In the genomic region with DNA sequence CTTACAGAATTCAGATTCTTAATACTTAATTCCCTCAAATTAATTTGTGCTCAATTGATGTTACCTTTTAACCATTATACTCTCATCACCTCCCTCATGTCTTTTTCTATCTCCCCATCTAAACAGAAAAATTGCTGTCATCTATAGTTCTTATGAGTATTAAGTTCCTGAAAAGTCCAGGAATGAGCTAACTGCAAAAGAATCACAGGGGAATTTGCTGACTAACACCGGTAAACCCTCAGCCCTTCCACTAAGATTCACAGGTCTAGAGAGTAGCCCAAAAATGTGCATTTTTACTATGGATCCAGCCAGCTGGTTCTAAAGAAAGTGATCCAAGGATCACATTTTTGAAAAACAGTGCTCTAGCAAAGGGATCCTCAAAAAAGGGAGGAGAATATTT, we compare ENCODE assay signal across 14 cellular contexts.
DNase-seq lines count a peak whose midpoint lies in the region; TF ChIP-seq lines count a peak whose summit lies in the region.
"Had no signal": no experiment of that assay in that cellular context is flagged by ENCODE, and none has a peak within 500 bp of the region (broad histone marks: within the 10 kb centered on the region; RNA-seq: fewer than 3 reads in every experiment).

No MANE protein-coding gene starts in this region.

- H2BK120ac ChIP-seq in neuronal stem cell (ENCODE audit: low read depth, low read length) = no peak overlapping the region

- peak overlapping the region; percentile 74 for H3K27ac Mint-ChIP-seq in osteocyte (ENCODE audit: unreplicated experiment)
- H3K27ac Mint-ChIP-seq: activated CD4-positive, alpha-beta memory T cell treated with anti-CD3 and anti-CD28 coated beads for 36 hours had no signal

- H3K27me3 ChIP-seq in thyroid gland (no peaks in the 10 kb centered on the region), colonic mucosa (no peaks in the 10 kb centered on the region), neuronal stem cell (ENCODE audit: control insufficient read depth in 3 of 3, insufficient read depth in 3 of 3, low read depth in 1 of 3, low read length in 3 of 3) (no peaks in the 10 kb centered on the region)

- H3K14ac ChIP-seq in neuronal stem cell (ENCODE audit: low read length) = no peak overlapping the region

- H3K4ac ChIP-seq in neuronal stem cell (ENCODE audit: low read length) = no peak overlapping the region

- TF ChIP-seq CTCF in OCI-LY7 (conservative IDR thresholded peaks at IDR 0.05; ENCODE audit: low read length) (no peak), osteocyte (IDR thresholded peaks at IDR 0.05) (no peak), thyroid gland (IDR thresholded peaks at IDR 0.05) (no peak), colonic mucosa (IDR thresholded peaks at IDR 0.05) (no peak)

- WGBS in thyroid gland, 2 donors = 59 to 81% methylated on average over 1 of the region's 1 CpG
- WGBS in neuronal stem cell (ENCODE audit: extremely low coverage in 2 of 2, insufficient read length in 2 of 2, insufficient replicate concordance in 1 of 2), 2 donors = no CpG with 5 or more reads among the region's 1 CpG

- no peaks in the 10 kb centered on the region for H3K79me2 ChIP-seq in OCI-LY7 (ENCODE audit: insufficient read depth, low read depth, low read length)

- TF ChIP-seq POLR2A in thyroid gland (IDR thresholded peaks at IDR 0.05) = no peak

- H2BK5ac ChIP-seq in neuronal stem cell (ENCODE audit: low read length) = no peak overlapping the region

- H4K91ac ChIP-seq in neuronal stem cell (ENCODE audit: low read depth, low read length, poor library complexity) = no peak overlapping the region

- H4K20me1 ChIP-seq in OCI-LY7 (ENCODE audit: insufficient read depth, low read length) = peaks cover 3% of the 10 kb centered on the region; the same call in 1 of the 2 replicates

- H3K79me1 ChIP-seq in neuronal stem cell (ENCODE audit: low read depth, low read length) = no peaks in the 10 kb centered on the region

- H3K9me3 ChIP-seq in OCI-LY7 (ENCODE audit: low read length) (no peaks in the 10 kb centered on the region), thyroid gland (no peaks in the 10 kb centered on the region), colonic mucosa (no peaks in the 10 kb centered on the region), neuronal stem cell (replicated peaks in 1 of 2; ENCODE audit: control insufficient read depth in 2 of 2, insufficient read depth in 1 of 2, low read depth in 1 of 2, low read length in 2 of 2) (no peaks in the 10 kb centered on the region)

- intact Hi-C loops in OCI-LY7 (cut with micrococcal nuclease; ENCODE audit: unreplicated experiment) (no loop called here), thyroid gland (cut with DNase I) (no loop called here), colonic mucosa (cut with DNase I) (no loop called here)

- CTCF ChIA-PET in OCI-LY7 (lab: Charles Lee; ENCODE audit: unreplicated experiment) = no interaction called here

- H2AFZ ChIP-seq in OCI-LY7 (ENCODE audit: low read length) (no peak overlapping the region), neuronal stem cell (ENCODE audit: low read length) (no peak overlapping the region)

- H3K4me3 ChIP-seq in OCI-LY7 (ENCODE audit: low read depth, low read length, poor library complexity, severe bottlenecking) = no peak overlapping the region
- H3K4me3 ChIP-seq in thyroid gland (replicated peaks in 1 of 3) = no peak overlapping the region
- H3K4me3 ChIP-seq in colonic mucosa = no peak overlapping the region
- H3K4me3 ChIP-seq in neuronal stem cell (ENCODE audit: low read length in 2 of 2) = no peak overlapping the region

- H2BK12ac ChIP-seq in neuronal stem cell (ENCODE audit: low read length) = no peak overlapping the region

- BruUV-seq in OCI-LY7 (replicated peaks; lab: Mats Ljungman, UMichigan) = TSS peak; percentile 23

- DNase-seq in EH (ENCODE audit: low read depth) = peak; percentile 71
- no peak for DNase-seq in OCI-LY7 (ENCODE audit: low spot score)
- no peak for DNase-seq in epithelial cell of prostate (ENCODE audit: low read depth, low spot score)
- DNase-seq in osteocyte (ENCODE audit: extremely low spot score, unreplicated experiment) = no peak
- no peak for DNase-seq in SKM-1 (lab: John Stamatoyannopoulos, UW; ENCODE audit: unreplicated experiment)
- no peak for DNase-seq in thyroid gland
- no peak for DNase-seq in colonic mucosa
- DNase-seq in neuronal stem cell (ENCODE audit: low spot score) = no peak
- DNase-seq: activated CD4-positive, alpha-beta memory T cell treated with anti-CD3 and anti-CD28 coated beads for 36 hours; amygdala; islet precursor cell; NCI-H1417; posterior cingulate gyrus; T-helper 1 cell had no signal

- H3K4me1 Mint-ChIP-seq in osteocyte (ENCODE audit: unreplicated experiment) = peaks cover 17% of the 10 kb centered on the region

- H3K9me2 ChIP-seq in OCI-LY7 (ENCODE audit: insufficient read depth, low read length) = no peaks in the 10 kb centered on the region

- H3K36me3 ChIP-seq in OCI-LY7 (ENCODE audit: insufficient read depth, low read length) = peaks cover 89% of the 10 kb centered on the region
- peaks cover 0 to 25% of the 10 kb centered on the region in 2 donors for H3K36me3 ChIP-seq in thyroid gland
- H3K36me3 ChIP-seq in colonic mucosa = no peaks in the 10 kb centered on the region
- H3K36me3 ChIP-seq in neuronal stem cell (replicated peaks in 1 of 2; ENCODE audit: control insufficient read depth in 2 of 2, insufficient read depth in 2 of 2, low read length in 2 of 2) = peaks cover 5 to 90% of the 10 kb centered on the region in 2 donors

- no peaks in the 10 kb centered on the region for H3K9me3 Mint-ChIP-seq in osteocyte (ENCODE audit: unreplicated experiment)
- H3K9me3 Mint-ChIP-seq: activated CD4-positive, alpha-beta memory T cell treated with anti-CD3 and anti-CD28 coated beads for 36 hours had no signal

- no peak overlapping the region for H3K4me3 Mint-ChIP-seq in osteocyte (ENCODE audit: unreplicated experiment)
- H3K4me3 Mint-ChIP-seq: activated CD4-positive, alpha-beta memory T cell treated with anti-CD3 and anti-CD28 coated beads for 36 hours had no signal

- H2BK15ac ChIP-seq in neuronal stem cell (ENCODE audit: low read length) = no peak overlapping the region

- H3K4me2 ChIP-seq in OCI-LY7 (ENCODE audit: low read length) (no peak overlapping the region), neuronal stem cell (ENCODE audit: insufficient read depth, low read length, poor library complexity, severe bottlenecking) (no peak overlapping the region)

- H3K4me1 ChIP-seq in OCI-LY7 (ENCODE audit: insufficient read depth, low read length, poor library complexity, severe bottlenecking) = no peaks in the 10 kb centered on the region
- peaks cover 0 to 13% of the 10 kb centered on the region in 2 donors for H3K4me1 ChIP-seq in thyroid gland
- H3K4me1 ChIP-seq in colonic mucosa = no peaks in the 10 kb centered on the region
- no peaks in the 10 kb centered on the region for H3K4me1 ChIP-seq in neuronal stem cell (ENCODE audit: control insufficient read depth in 2 of 2, insufficient read depth in 1 of 2, low read depth in 1 of 2, low read length in 2 of 2)

- H2AK5ac ChIP-seq in neuronal stem cell (ENCODE audit: low read depth, low read length) = no peak overlapping the region

- peaks cover 31% of the 10 kb centered on the region for H3K36me3 Mint-ChIP-seq in osteocyte (ENCODE audit: unreplicated experiment)

- H3K18ac ChIP-seq in neuronal stem cell (ENCODE audit: low read length) = no peak overlapping the region

- no peak overlapping the region for H3K9ac ChIP-seq in colonic mucosa (ENCODE audit: low read depth in 2 of 2, low read length in 2 of 2)
- H3K9ac ChIP-seq in neuronal stem cell (ENCODE audit: low read depth, low read length, poor library complexity) = no peak overlapping the region

- no peak overlapping the region for H3K23ac ChIP-seq in neuronal stem cell (ENCODE audit: low read depth, low read length, poor library complexity)

- no peak overlapping the region for H4K8ac ChIP-seq in neuronal stem cell (ENCODE audit: low read depth, low read length)

- H3K27me3 Mint-ChIP-seq in osteocyte (ENCODE audit: unreplicated experiment) = no peaks in the 10 kb centered on the region
- H3K27me3 Mint-ChIP-seq: activated CD4-positive, alpha-beta memory T cell treated with anti-CD3 and anti-CD28 coated beads for 36 hours had no signal

- POLR2A ChIA-PET in OCI-LY7 (lab: Charles Lee) = interaction anchor here (0.9 kb wide), 1 partner anchor 14 kb away, joined by 5 read pairs; no protein-coding TSS in a partner anchor

- H3K27ac ChIP-seq in OCI-LY7 (ENCODE audit: low read depth, low read length, poor library complexity, severe bottlenecking) (no peak overlapping the region), epithelial cell of prostate (peak overlapping the region; percentile 17), thyroid gland (no peak overlapping the region), colonic mucosa (no peak overlapping the region), neuronal stem cell (replicated peaks; ENCODE audit: low read length) (no peak overlapping the region)
